Comparison of ENCODE assay signal across 1 cellular context in the genomic region with DNA sequence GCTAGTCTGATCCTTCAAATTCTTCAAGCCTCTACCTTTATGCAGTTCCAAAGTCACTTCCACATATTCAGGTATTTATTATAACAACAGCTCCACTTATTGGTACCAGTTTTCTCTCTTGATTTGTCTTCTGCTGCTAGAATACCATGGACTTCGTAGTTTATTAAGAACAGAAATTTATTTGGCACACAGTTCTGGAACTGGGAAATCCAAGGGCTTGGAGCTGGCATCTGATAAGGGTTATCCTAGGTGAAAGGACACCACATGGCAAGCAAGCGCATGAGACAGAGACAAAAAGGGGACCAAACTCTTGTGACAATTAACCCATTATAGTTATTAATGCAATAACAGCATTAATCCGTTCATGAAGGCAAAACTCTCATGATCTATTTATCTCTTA.
TF ChIP-seq lines count a peak whose summit lies in the region.

No MANE protein-coding gene starts in this region.

TF ChIP-seq in GM23338, 12 proteins besides CTCF, POLR2A, EP300 and RAD21:
- TF ChIP-seq, protein P1, sequence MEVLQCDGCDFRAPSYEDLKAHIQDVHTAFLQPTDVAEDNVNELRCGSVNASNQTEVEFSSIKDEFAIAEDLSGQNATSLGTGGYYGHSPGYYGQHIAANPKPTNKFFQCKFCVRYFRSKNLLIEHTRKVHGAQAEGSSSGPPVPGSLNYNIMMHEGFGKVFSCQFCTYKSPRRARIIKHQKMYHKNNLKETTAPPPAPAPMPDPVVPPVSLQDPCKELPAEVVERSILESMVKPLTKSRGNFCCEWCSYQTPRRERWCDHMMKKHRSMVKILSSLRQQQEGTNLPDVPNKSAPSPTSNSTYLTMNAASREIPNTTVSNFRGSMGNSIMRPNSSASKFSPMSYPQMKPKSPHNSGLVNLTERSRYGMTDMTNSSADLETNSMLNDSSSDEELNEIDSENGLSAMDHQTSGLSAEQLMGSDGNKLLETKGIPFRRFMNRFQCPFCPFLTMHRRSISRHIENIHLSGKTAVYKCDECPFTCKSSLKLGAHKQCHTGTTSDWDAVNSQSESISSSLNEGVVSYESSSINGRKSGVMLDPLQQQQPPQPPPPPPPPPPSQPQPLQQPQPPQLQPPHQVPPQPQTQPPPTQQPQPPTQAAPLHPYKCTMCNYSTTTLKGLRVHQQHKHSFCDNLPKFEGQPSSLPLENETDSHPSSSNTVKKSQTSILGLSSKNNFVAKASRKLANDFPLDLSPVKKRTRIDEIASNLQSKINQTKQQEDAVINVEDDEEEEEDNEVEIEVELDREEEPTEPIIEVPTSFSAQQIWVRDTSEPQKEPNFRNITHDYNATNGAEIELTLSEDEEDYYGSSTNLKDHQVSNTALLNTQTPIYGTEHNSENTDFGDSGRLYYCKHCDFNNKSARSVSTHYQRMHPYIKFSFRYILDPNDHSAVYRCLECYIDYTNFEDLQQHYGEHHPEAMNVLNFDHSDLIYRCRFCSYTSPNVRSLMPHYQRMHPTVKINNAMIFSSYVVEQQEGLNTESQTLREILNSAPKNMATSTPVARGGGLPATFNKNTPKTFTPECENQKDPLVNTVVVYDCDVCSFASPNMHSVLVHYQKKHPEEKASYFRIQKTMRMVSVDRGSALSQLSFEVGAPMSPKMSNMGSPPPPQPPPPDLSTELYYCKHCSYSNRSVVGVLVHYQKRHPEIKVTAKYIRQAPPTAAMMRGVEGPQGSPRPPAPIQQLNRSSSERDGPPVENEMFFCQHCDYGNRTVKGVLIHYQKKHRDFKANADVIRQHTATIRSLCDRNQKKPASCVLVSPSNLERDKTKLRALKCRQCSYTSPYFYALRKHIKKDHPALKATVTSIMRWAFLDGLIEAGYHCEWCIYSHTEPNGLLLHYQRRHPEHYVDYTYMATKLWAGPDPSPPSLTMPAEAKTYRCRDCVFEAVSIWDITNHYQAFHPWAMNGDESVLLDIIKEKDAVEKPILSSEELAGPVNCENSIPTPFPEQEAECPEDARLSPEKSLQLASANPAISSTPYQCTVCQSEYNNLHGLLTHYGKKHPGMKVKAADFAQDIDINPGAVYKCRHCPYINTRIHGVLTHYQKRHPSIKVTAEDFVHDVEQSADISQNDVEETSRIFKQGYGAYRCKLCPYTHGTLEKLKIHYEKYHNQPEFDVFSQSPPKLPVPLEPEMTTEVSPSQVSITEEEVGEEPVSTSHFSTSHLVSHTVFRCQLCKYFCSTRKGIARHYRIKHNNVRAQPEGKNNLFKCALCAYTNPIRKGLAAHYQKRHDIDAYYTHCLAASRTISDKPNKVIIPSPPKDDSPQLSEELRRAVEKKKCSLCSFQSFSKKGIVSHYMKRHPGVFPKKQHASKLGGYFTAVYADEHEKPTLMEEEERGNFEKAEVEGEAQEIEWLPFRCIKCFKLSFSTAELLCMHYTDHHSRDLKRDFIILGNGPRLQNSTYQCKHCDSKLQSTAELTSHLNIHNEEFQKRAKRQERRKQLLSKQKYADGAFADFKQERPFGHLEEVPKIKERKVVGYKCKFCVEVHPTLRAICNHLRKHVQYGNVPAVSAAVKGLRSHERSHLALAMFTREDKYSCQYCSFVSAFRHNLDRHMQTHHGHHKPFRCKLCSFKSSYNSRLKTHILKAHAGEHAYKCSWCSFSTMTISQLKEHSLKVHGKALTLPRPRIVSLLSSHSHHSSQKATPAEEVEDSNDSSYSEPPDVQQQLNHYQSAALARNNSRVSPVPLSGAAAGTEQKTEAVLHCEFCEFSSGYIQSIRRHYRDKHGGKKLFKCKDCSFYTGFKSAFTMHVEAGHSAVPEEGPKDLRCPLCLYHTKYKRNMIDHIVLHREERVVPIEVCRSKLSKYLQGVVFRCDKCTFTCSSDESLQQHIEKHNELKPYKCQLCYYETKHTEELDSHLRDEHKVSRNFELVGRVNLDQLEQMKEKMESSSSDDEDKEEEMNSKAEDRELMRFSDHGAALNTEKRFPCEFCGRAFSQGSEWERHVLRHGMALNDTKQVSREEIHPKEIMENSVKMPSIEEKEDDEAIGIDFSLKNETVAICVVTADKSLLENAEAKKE (CRISPR knock-in tag; IDR thresholded peaks at IDR 0.05) = no peak
- TF ChIP-seq, protein P2, sequence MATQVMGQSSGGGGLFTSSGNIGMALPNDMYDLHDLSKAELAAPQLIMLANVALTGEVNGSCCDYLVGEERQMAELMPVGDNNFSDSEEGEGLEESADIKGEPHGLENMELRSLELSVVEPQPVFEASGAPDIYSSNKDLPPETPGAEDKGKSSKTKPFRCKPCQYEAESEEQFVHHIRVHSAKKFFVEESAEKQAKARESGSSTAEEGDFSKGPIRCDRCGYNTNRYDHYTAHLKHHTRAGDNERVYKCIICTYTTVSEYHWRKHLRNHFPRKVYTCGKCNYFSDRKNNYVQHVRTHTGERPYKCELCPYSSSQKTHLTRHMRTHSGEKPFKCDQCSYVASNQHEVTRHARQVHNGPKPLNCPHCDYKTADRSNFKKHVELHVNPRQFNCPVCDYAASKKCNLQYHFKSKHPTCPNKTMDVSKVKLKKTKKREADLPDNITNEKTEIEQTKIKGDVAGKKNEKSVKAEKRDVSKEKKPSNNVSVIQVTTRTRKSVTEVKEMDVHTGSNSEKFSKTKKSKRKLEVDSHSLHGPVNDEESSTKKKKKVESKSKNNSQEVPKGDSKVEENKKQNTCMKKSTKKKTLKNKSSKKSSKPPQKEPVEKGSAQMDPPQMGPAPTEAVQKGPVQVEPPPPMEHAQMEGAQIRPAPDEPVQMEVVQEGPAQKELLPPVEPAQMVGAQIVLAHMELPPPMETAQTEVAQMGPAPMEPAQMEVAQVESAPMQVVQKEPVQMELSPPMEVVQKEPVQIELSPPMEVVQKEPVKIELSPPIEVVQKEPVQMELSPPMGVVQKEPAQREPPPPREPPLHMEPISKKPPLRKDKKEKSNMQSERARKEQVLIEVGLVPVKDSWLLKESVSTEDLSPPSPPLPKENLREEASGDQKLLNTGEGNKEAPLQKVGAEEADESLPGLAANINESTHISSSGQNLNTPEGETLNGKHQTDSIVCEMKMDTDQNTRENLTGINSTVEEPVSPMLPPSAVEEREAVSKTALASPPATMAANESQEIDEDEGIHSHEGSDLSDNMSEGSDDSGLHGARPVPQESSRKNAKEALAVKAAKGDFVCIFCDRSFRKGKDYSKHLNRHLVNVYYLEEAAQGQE (IDR thresholded peaks at IDR 0.05; ENCODE audit: unreplicated experiment) = no peak
- TF ChIP-seq POLR2AphosphoS5 (IDR thresholded peaks at IDR 0.05; ENCODE audit: low read depth) = no peak
- TF ChIP-seq, protein P3, sequence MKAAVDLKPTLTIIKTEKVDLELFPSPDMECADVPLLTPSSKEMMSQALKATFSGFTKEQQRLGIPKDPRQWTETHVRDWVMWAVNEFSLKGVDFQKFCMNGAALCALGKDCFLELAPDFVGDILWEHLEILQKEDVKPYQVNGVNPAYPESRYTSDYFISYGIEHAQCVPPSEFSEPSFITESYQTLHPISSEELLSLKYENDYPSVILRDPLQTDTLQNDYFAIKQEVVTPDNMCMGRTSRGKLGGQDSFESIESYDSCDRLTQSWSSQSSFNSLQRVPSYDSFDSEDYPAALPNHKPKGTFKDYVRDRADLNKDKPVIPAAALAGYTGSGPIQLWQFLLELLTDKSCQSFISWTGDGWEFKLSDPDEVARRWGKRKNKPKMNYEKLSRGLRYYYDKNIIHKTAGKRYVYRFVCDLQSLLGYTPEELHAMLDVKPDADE (IDR thresholded peaks at IDR 0.05) = no peak
- TF ChIP-seq ZNF114 (CRISPR knock-in tag; IDR thresholded peaks at IDR 0.05) = no peak
TF ChIP-seq in GM23338: peak in this region for 0.
